ENCODE assay signal across 8 cellular contexts in genomic region chr13:110874508-110874960, GRCh38. TPM values are rescaled to one million over a fixed set of nuclear protein-coding genes. Genes with fewer than 3 reads are reported as not detected.
A peak's percentile ranks its signal among the peaks of the same experiment; 100 is the strongest.
DNase-seq lines count a peak whose midpoint lies in the region; ATAC-seq lines count a peak whose summit lies in the region.

No MANE protein-coding gene starts in this region.

- peak overlapping the region; percentile 76 to 78 for H3K4me3 Mint-ChIP-seq in stimulated activated naive B cell treated with anti-CD40 and anti-IgM and Interleukin-4, amounts not matched to agents 10 μg/mL and 1 μg/mL and 100 μg/mL, for 72 hours

- peak; percentile 82 for DNase-seq in COR-L47 (lab: John Stamatoyannopoulos, UW)
- peak; percentile 53 for DNase-seq in NCI-H526 treated with DMSO at 0.1 percent for 48 hours (lab: John Stamatoyannopoulos, UW)
- DNase-seq in activated T-cell treated with anti-CD3 and anti-CD28 coated beads for 48 hours (ENCODE audit: low read depth), result peak; percentile 57
- peak; percentile 70 for DNase-seq in fibroblast of gingiva (ENCODE audit: low read depth)
- peak; percentile 85 for DNase-seq in myocyte (ENCODE audit: low read depth)
- no peak for DNase-seq in stimulated activated naive B cell treated with anti-CD40 and anti-IgM and Interleukin-4, amounts not matched to agents 10 μg/mL and 1 μg/mL and 100 μg/mL, for 72 hours

- H3K9me3 Mint-ChIP-seq in stimulated activated naive B cell treated with anti-CD40 and anti-IgM and Interleukin-4, amounts not matched to agents 10 μg/mL and 1 μg/mL and 100 μg/mL, for 72 hours, result no peaks in the 10 kb centered on the region

- H3K27me3 Mint-ChIP-seq in stimulated activated naive B cell treated with anti-CD40 and anti-IgM and Interleukin-4, amounts not matched to agents 10 μg/mL and 1 μg/mL and 100 μg/mL, for 72 hours, result peaks cover 23 to 26% of the 10 kb centered on the region in 2 donors

- peaks cover 3 to 8% of the 10 kb centered on the region in 2 donors for H3K4me1 Mint-ChIP-seq in stimulated activated naive B cell treated with anti-CD40 and anti-IgM and Interleukin-4, amounts not matched to agents 10 μg/mL and 1 μg/mL and 100 μg/mL, for 72 hours

- H3K36me3 Mint-ChIP-seq in stimulated activated naive B cell treated with anti-CD40 and anti-IgM and Interleukin-4, amounts not matched to agents 10 μg/mL and 1 μg/mL and 100 μg/mL, for 72 hours, result peaks cover 4 to 6% of the 10 kb centered on the region in 2 donors

- H3K27ac Mint-ChIP-seq in stimulated activated naive B cell treated with anti-CD40 and anti-IgM and Interleukin-4, amounts not matched to agents 10 μg/mL and 1 μg/mL and 100 μg/mL, for 72 hours, result peak overlapping the region; percentile 49

- ATAC-seq in HG02642 (IDR thresholded peaks at IDR 0.05; ENCODE audit: poor library complexity, unreplicated experiment) (peak; percentile 75), HG03045 (IDR thresholded peaks at IDR 0.05; ENCODE audit: unreplicated experiment) (no peak)
- peak; percentile 65 to 69 for ATAC-seq in stimulated activated naive B cell treated with anti-CD40 and anti-IgM and Interleukin-4, amounts not matched to agents 10 μg/mL and 1 μg/mL and 100 μg/mL, for 72 hours (replicated peaks)

RNA-seq across cellular contexts. Expression of gene ANKRD10, which starts 40.3 kb away (rescaled TPM):
- 1,506 and 1,796 TPM in 2 replicates for total RNA-seq in myocyte
- 393 TPM for polyA plus RNA-seq in myocyte (2012)
